Comparison of ENCODE assay signal across 23 cellular contexts in the genomic region with DNA sequence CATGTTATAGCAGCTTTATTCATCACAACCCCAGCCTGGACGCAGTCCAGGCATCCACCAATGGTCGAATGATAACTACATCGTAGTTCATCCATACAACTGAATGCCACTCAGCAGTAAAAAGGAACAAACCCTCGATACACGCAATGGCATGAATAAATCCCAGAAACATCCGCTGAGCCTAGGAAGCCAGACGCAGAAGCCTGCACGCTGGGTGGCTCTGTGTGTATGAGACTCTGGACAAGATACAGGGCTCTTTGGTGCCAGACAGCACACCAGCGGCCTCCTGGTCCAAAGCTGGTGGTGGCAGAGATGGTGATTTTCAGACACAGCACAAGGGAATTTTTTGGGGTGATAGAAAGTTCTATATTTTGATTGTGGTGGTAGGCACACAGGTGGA. TPM values are rescaled to one million over a fixed set of nuclear protein-coding genes. Genes with fewer than 3 reads are reported as not detected.
"Had no signal": no experiment of that assay in that cellular context is flagged by ENCODE, and none has a peak within 500 bp of the region (broad histone marks: within the 10 kb centered on the region; RNA-seq: fewer than 3 reads in every experiment).

No MANE protein-coding gene starts in this region.

- H3K9me3 Mint-ChIP-seq: activated CD4-positive, alpha-beta memory T cell treated with anti-CD3 and anti-CD28 coated beads for 36 hours; activated CD4-positive, alpha-beta T cell treated with anti-CD3 and anti-CD28 coated beads, Interleukin-2, amount 10 ng/mL, durations not matched to agents 7 days and 5 days; activated naive CD4-positive, alpha-beta T cell treated with anti-CD3 and anti-CD28 coated beads for 36 hours; WTC11 had no signal

- H3K36me3 ChIP-seq: MG63 had no signal

- ATAC-seq: PC-3, T-helper 17 cell, WTC11 had no signal

- DNase-seq: activated CD4-positive, alpha-beta memory T cell treated with anti-CD3 and anti-CD28 coated beads for 36 hours; activated CD4-positive, alpha-beta T cell treated with anti-CD3 and anti-CD28 coated beads, Interleukin-2, amount 10 ng/mL, durations not matched to agents 7 days and 5 days; activated gamma-delta T cell; activated naive CD4-positive, alpha-beta T cell treated with anti-CD3 and anti-CD28 coated beads for 36 hours; amygdala; MG63; MV-4-11; NCI-H1092 treated with DMSO at 0.1 percent for 48 hours; NCI-H1417 treated with DMSO at 0.1 percent for 48 hours; NCI-H1694; NCI-H2029; NCI-H345; NCI-H510A; NCI-H526 treated with DMSO at 0.1 percent for 48 hours; PC-3; SIG-M5; T-helper 17 cell; T-helper 9 cell had no signal

- H3K4me3 ChIP-seq: MG63 had no signal

- H3K9me3 ChIP-seq: MG63 had no signal

- H3K36me3 Mint-ChIP-seq: activated CD4-positive, alpha-beta memory T cell treated with anti-CD3 and anti-CD28 coated beads for 36 hours; activated naive CD8-positive, alpha-beta T cell; brain; WTC11 had no signal

- H3K27ac Mint-ChIP-seq: activated CD4-positive, alpha-beta memory T cell treated with anti-CD3 and anti-CD28 coated beads for 36 hours; activated CD4-positive, alpha-beta T cell treated with anti-CD3 and anti-CD28 coated beads, Interleukin-2, amount 10 ng/mL, durations not matched to agents 7 days and 5 days; activated naive CD4-positive, alpha-beta T cell treated with anti-CD3 and anti-CD28 coated beads for 36 hours; activated naive CD8-positive, alpha-beta T cell; brain; T-helper 17 cell; WTC11 had no signal

- H3K4me3 Mint-ChIP-seq: activated CD4-positive, alpha-beta memory T cell treated with anti-CD3 and anti-CD28 coated beads for 36 hours; activated CD4-positive, alpha-beta T cell treated with anti-CD3 and anti-CD28 coated beads, Interleukin-2, amount 10 ng/mL, durations not matched to agents 7 days and 5 days; activated naive CD4-positive, alpha-beta T cell treated with anti-CD3 and anti-CD28 coated beads for 36 hours; brain; T-helper 17 cell; WTC11 had no signal

- H3K27me3 ChIP-seq: MG63 had no signal

RNA-seq across cellular contexts. Expression of a gene that starts 10.0 kb away (rescaled TPM):
- total RNA-seq: activated CD8-positive, alpha-beta memory T cell treated with anti-CD3 and anti-CD28 coated beads for 36 hours; activated naive CD4-positive, alpha-beta T cell treated with anti-CD3 and anti-CD28 coated beads for 36 hours; astrocyte had no signal

RNA-seq across cellular contexts. Expression of a gene that starts 40.2 kb away (rescaled TPM):
- total RNA-seq: activated CD8-positive, alpha-beta memory T cell treated with anti-CD3 and anti-CD28 coated beads for 36 hours; activated naive CD4-positive, alpha-beta T cell treated with anti-CD3 and anti-CD28 coated beads for 36 hours; PC-3 had no signal
